28 cellular contexts compared by ENCODE assay signal in the genomic region with DNA sequence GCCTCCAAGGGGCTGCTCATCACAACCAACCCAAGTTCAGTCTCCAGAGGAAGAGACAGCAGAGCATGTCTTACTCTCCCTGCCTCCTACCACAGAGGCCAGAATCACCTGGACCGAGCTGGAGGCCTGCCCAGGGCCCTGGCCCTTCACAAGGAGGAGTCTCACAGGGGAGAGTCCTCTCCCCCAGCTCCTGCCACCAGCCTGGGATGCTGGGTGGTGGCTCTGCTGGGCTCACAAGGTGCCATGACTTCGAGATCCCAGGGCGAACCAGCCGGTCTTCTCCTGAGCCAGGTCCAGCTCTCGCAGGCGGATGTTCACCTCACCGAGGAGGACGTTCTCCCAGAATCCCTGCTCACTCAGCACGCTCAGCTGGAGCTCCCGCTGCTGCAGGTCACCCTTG.
"Had no signal": no experiment of that assay in that cellular context is flagged by ENCODE, and none has a peak within 500 bp of the region (broad histone marks: within the 10 kb centered on the region; RNA-seq: fewer than 3 reads in every experiment).

No MANE protein-coding gene starts in this region.

- DNase-seq: activated B cell treated with CpG ODN at 0.5 μM for 24 hours; activated CD4-positive, alpha-beta T cell treated with anti-CD3 and anti-CD28 coated beads for 1 hour; activated CD4-positive, alpha-beta T cell treated with anti-CD3 and anti-CD28 coated beads, Interleukin-2, amount 10 ng/mL, durations not matched to agents 24 days and 14 days; activated CD4-positive, alpha-beta T cell treated with anti-CD3 and anti-CD28 coated beads, Interleukin-2, amount 50 U/mL, for 48 hours; activated effector memory CD4-positive, alpha-beta T cell treated with Interleukin-2 at 50 U/mL for 16 hours; activated naive CD4-positive, alpha-beta T cell; activated T-cell treated with anti-CD3 and anti-CD28 coated beads for 4 hours; amniotic stem cell; MV-4-11; NCI-H1092 treated with DMSO at 0.1 percent for 48 hours; NCI-H1417 treated with DMSO at 0.1 percent for 48 hours; NCI-H1694; NCI-H2029; NCI-H2107; NCI-H2171 treated with DMSO at 0.1 percent for 48 hours; NCI-H345; NCI-H510A; NCI-H69; NK-92 treated with Interleukin-12 subunit alpha and Interleukin-12 subunit beta, amount 100 ng/mL, for 24 hours; T-cell; T-helper 2 cell; T1000 had no signal

- H3K27ac Mint-ChIP-seq: activated B cell treated with CpG ODN at 0.5 μM for 24 hours; activated CD4-positive, alpha-beta T cell treated with anti-CD3 and anti-CD28 coated beads, Interleukin-2, amount 10 ng/mL, durations not matched to agents 24 days and 14 days; activated naive CD4-positive, alpha-beta T cell treated with anti-CD3 and anti-CD28 coated beads, Interleukin-2, amount 50 U/mL, for 24 hours; IgD-negative memory B cell; T-cell had no signal

- H3K9ac ChIP-seq: KMS-11 had no signal

- H3K9me3 Mint-ChIP-seq: activated B cell treated with CpG ODN at 0.5 μM for 24 hours; activated CD4-positive, alpha-beta T cell treated with anti-CD3 and anti-CD28 coated beads, Interleukin-2, amount 10 ng/mL, durations not matched to agents 24 days and 14 days; activated naive CD4-positive, alpha-beta T cell treated with anti-CD3 and anti-CD28 coated beads, Interleukin-2, amount 50 U/mL, for 24 hours; brain; central memory CD8-positive, alpha-beta T cell; IgD-negative memory B cell; T-cell had no signal

- H3K4me3 Mint-ChIP-seq: activated B cell treated with CpG ODN at 0.5 μM for 24 hours; activated CD4-positive, alpha-beta T cell treated with anti-CD3 and anti-CD28 coated beads, Interleukin-2, amount 10 ng/mL, durations not matched to agents 24 days and 14 days; activated naive CD4-positive, alpha-beta T cell treated with anti-CD3 and anti-CD28 coated beads, Interleukin-2, amount 50 U/mL, for 24 hours; brain; central memory CD8-positive, alpha-beta T cell; IgD-negative memory B cell; T-cell had no signal

- H3K27ac ChIP-seq: KMS-11, SK-N-MC had no signal

- H3K4me3 ChIP-seq: SK-N-MC had no signal

- ATAC-seq: T-cell had no signal

- H3K4me1 Mint-ChIP-seq: T-cell had no signal

- H3K27me3 Mint-ChIP-seq: activated B cell treated with CpG ODN at 0.5 μM for 24 hours; activated CD4-positive, alpha-beta T cell treated with anti-CD3 and anti-CD28 coated beads, Interleukin-2, amount 10 ng/mL, durations not matched to agents 24 days and 14 days; activated naive CD4-positive, alpha-beta T cell treated with anti-CD3 and anti-CD28 coated beads, Interleukin-2, amount 50 U/mL, for 24 hours; brain; central memory CD8-positive, alpha-beta T cell; IgD-negative memory B cell; T-cell had no signal
